8 cellular contexts compared by ENCODE assay signal in genomic region chr17:35808962-35809854, GRCh38. TPM values are rescaled to one million over a fixed set of nuclear protein-coding genes. Genes with fewer than 3 reads are reported as not detected.
DNase-seq lines count a peak whose midpoint lies in the region; ATAC-seq and TF ChIP-seq lines count a peak whose summit lies in the region.

Gene TAF15 (plus strand): TSS chr17:35809484. CDS start chr17:35809570, 86 bp downstream.

- H3K27ac Mint-ChIP-seq in activated naive CD4-positive, alpha-beta T cell treated with anti-CD3 and anti-CD28 coated beads, Interleukin-2, amount 50 U/mL, for 72 hours, result peak within 1 kb of the TSS; percentile 92 to 96

- H2AFZ ChIP-seq in osteoblast (ENCODE audit: low read length), result peak within 1 kb of the TSS; percentile 96

- H3K36me3 Mint-ChIP-seq in activated naive CD4-positive, alpha-beta T cell treated with anti-CD3 and anti-CD28 coated beads, Interleukin-2, amount 50 U/mL, for 72 hours, result peaks cover 16 to 18% of the 10 kb centered on the region in 2 donors

- H3K4me3 ChIP-seq in osteoblast (ENCODE audit: insufficient read depth, low read length) (peak within 1 kb of the TSS; percentile 93), thoracic aorta (peak within 1 kb of the TSS; percentile 86)

- H3K4me2 ChIP-seq in osteoblast (ENCODE audit: insufficient read depth, low read length), result peak within 1 kb of the TSS; percentile 96

- ATAC-seq in HG02610 (IDR thresholded peaks at IDR 0.05; ENCODE audit: unreplicated experiment) (peak; percentile 94), SK-N-SH treated with all-trans-retinoic acid at 6 μM for 48 hours (peak; percentile 96), thoracic aorta (ENCODE audit: insufficient number of reproducible peaks, low FRiP score, low read depth) (peak; percentile 85)
- peak; percentile 92 to 94 for ATAC-seq in activated naive CD4-positive, alpha-beta T cell treated with anti-CD3 and anti-CD28 coated beads, Interleukin-2, amount 50 U/mL, for 72 hours

- H3K79me2 ChIP-seq in osteoblast (ENCODE audit: insufficient read depth, low read length), result peaks cover 49% of the 10 kb centered on the region

- H3K27ac ChIP-seq in osteoblast (ENCODE audit: low read depth, low read length), result peak within 1 kb of the TSS; percentile 99
- H3K27ac ChIP-seq in thoracic aorta, result peak within 1 kb of the TSS; percentile 85 to 92

- no peaks in the 10 kb centered on the region for H3K36me3 ChIP-seq in osteoblast (ENCODE audit: insufficient read depth, low read length)
- no peaks in the 10 kb centered on the region for H3K36me3 ChIP-seq in thoracic aorta

- peak; percentile 99 for TF ChIP-seq POLR2A in GM10847 (IDR thresholded peaks at IDR 0.05; ENCODE audit: extremely low read depth, insufficient read length)

- no peaks in the 10 kb centered on the region for H3K9me3 Mint-ChIP-seq in activated naive CD4-positive, alpha-beta T cell treated with anti-CD3 and anti-CD28 coated beads, Interleukin-2, amount 50 U/mL, for 72 hours

- TF ChIP-seq CTCF in osteoblast (IDR thresholded peaks at IDR 0.05; ENCODE audit: extremely low read depth, low read depth, low read length) (peak; percentile 82), thoracic aorta (IDR thresholded peaks at IDR 0.05) (peak; percentile 59)

- H3K9me3 ChIP-seq in osteoblast (ENCODE audit: low read depth, low read length), result no peaks in the 10 kb centered on the region
- H3K9me3 ChIP-seq in thoracic aorta, result no peaks in the 10 kb centered on the region

- H3K4me1 ChIP-seq in osteoblast (ENCODE audit: insufficient read depth, low read length), result peaks cover 39% of the 10 kb centered on the region
- H3K4me1 ChIP-seq in thoracic aorta (ENCODE audit: control insufficient read depth in 1 of 2, low read depth in 2 of 2), result peaks cover 30 to 67% of the 10 kb centered on the region in 2 donors

- DNase-seq in NCI-H1092 (lab: John Stamatoyannopoulos, UW), result peak; percentile 96
- peak; percentile 92 to 97 for DNase-seq in activated naive CD4-positive, alpha-beta T cell treated with anti-CD3 and anti-CD28 coated beads, Interleukin-2, amount 50 U/mL, for 72 hours (ENCODE audit: low spot score in 2 of 2)
- peak; percentile 99 for DNase-seq in glomerular visceral epithelial cell (ENCODE audit: extremely low spot score)
- DNase-seq in osteoblast (ENCODE audit: insufficient read length, low spot score, missing footprints), result peak; percentile 98
- DNase-seq in thoracic aorta (ENCODE audit: low spot score), result peak; percentile 92

- H3K27me3 ChIP-seq in osteoblast (ENCODE audit: insufficient read depth, low read length), result no peaks in the 10 kb centered on the region
- no peaks in the 10 kb centered on the region for H3K27me3 ChIP-seq in thoracic aorta (replicated peaks; ENCODE audit: insufficient read depth)

- peaks cover 29% of the 10 kb centered on the region for H4K20me1 ChIP-seq in osteoblast (ENCODE audit: insufficient read depth, low read length)

TF ChIP-seq in SK-N-SH treated with all-trans-retinoic acid at 6 μM for 48 hours, 23 proteins besides CTCF, POLR2A, EP300 and RAD21:
- TF ChIP-seq GLIS3 (CRISPR knock-in tag; IDR thresholded peaks at IDR 0.05) (0 out of 2 replicates have a peak, but pooled peaks have one; percentile 51), RARB (CRISPR knock-in tag; IDR thresholded peaks at IDR 0.05) (no peak), ZNF565 (CRISPR knock-in tag; conservative IDR thresholded peaks at IDR 0.05; ENCODE audit: low read depth) (no peak), CREB5 (CRISPR knock-in tag; IDR thresholded peaks at IDR 0.05; ENCODE audit: low read depth) (no peak), ISL1 (CRISPR knock-in tag; IDR thresholded peaks at IDR 0.05) (no peak), TSHZ2 (CRISPR knock-in tag; IDR thresholded peaks at IDR 0.05) (no peak; the same call in 1 of the 2 replicates)

RNA-seq across cellular contexts. Expression of gene TAF15, which starts in this region (rescaled TPM):
- total RNA-seq in activated naive CD4-positive, alpha-beta T cell treated with anti-CD3 and anti-CD28 coated beads, Interleukin-2, amount 50 U/mL, for 72 hours, result 100 to 1,000 TPM; 283 to 312 TPM
- total RNA-seq in osteoblast (53.3 and 55.0 TPM in 2 replicates), thoracic aorta (10 to 100 TPM; 35.7 to 91.1 TPM)

Comparison
In these comparisons a context has a peak if more than half of its experiments do, and no peak if none do; other contexts are left out.
1. Peak in every context shown above with its lines: DNase-seq, ATAC-seq, H3K4me3 ChIP-seq and H3K27ac ChIP-seq.